ENCODE assay signal across 8 cellular contexts in the genomic region with DNA sequence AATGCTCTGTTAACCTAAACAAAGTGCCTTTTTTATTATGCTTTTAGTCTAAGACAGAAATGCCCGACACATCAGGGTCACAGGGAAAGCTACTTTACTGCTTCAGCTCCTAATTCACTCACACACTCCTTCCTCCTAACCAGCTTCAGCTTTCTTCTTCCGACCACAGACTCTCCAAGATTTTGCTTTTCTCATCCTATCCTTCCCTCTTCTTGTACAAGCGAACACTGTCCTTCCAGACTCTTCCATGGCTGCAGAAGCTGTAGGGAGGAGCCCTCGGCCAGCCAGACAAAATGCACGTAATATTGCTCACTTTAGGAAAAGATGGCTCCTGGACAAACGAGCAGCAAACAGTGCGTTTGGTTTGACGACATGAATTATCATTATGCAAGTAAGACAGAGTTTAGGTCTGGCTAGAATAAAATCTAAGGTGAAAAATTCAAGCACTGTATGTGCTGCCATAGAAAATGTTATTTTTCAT. TPM values are rescaled to one million over a fixed set of nuclear protein-coding genes. Genes with fewer than 3 reads are reported as not detected.
DNase-seq lines count a peak whose midpoint lies in the region; ATAC-seq and TF ChIP-seq lines count a peak whose summit lies in the region.

No MANE protein-coding gene starts in this region.

- H3K4me3 ChIP-seq in OCI-LY7 (ENCODE audit: low read depth, low read length, poor library complexity, severe bottlenecking) (peak overlapping the region; percentile 64), epithelial cell of proximal tubule (ENCODE audit: low read depth, low read length) (peak overlapping the region; percentile 43), neural cell (ENCODE audit: low read length) (peak overlapping the region; percentile 50)

- H3K36me3 ChIP-seq in OCI-LY7 (ENCODE audit: insufficient read depth, low read length), result no peaks in the 10 kb centered on the region
- no peaks in the 10 kb centered on the region for H3K36me3 ChIP-seq in neural cell (ENCODE audit: insufficient read depth, low read length)

- H3F3A ChIP-seq in neural cell (ENCODE audit: insufficient read depth, low read length, poor library complexity, severe bottlenecking), result no peaks in the 10 kb centered on the region

- BruUV-seq in OCI-LY7 (replicated peaks; lab: Mats Ljungman, UMichigan), result TSS peak; percentile 79

- DNase-seq in Right ventricle myocardium inferior (ENCODE audit: missing footprints) (no peak), cardiac septum (ENCODE audit: low spot score) (no peak), OCI-LY7 (ENCODE audit: low spot score) (peak; percentile 45), epithelial cell of proximal tubule (ENCODE audit: low read depth) (no peak), RWPE1 (ENCODE audit: low spot score) (no peak)
- no peak for DNase-seq in activated T-cell treated with anti-CD3 and anti-CD28 coated beads, Interleukin-2, amount 50 U/mL, for 1 hour

- no peaks in the 10 kb centered on the region for H4K20me1 ChIP-seq in OCI-LY7 (ENCODE audit: insufficient read depth, low read length)
- no peaks in the 10 kb centered on the region for H4K20me1 ChIP-seq in neural cell (ENCODE audit: insufficient read depth)

- POLR2A ChIA-PET in OCI-LY7 (lab: Charles Lee) (interaction anchor here (0.7 to 4.3 kb wide), 23 partner anchors 11 to 468 kb away, joined by 3 to 52 read pairs (median 4); a partner anchor contains a TSS), RWPE1 (lab: Yijun Ruan, JAX; ENCODE audit: low non-redundant PET) (interaction anchor here (1.3 kb wide), 2 partner anchors 98 to 100 kb away, joined by 5 to 7 read pairs; a partner anchor contains a TSS)

- H3K9me3 ChIP-seq in OCI-LY7 (ENCODE audit: low read length) (no peaks in the 10 kb centered on the region), neural cell (ENCODE audit: low read length) (no peaks in the 10 kb centered on the region)

- TF ChIP-seq EP300 in neural cell (conservative IDR thresholded peaks at IDR 0.05; ENCODE audit: poor library complexity, severe bottlenecking), result no peak

- ATAC-seq in Right ventricle myocardium inferior (peak; percentile 74), HG02571 (IDR thresholded peaks at IDR 0.05; ENCODE audit: unreplicated experiment) (no peak)

- TF ChIP-seq RAD21 in neural cell (conservative IDR thresholded peaks at IDR 0.05), result no peak

- CTCF ChIA-PET in OCI-LY7 (lab: Charles Lee; ENCODE audit: unreplicated experiment), result interaction anchor here (0.5 to 1.7 kb wide), 19 partner anchors 16 to 598 kb away, joined by 3 to 13 read pairs (median 4); a partner anchor contains a TSS
- CTCF ChIA-PET in RWPE1 (lab: Yijun Ruan, JAX), result interaction anchor here (0.6 to 2.2 kb wide), 40 partner anchors 11 to 1349 kb away, joined by 3 to 37 read pairs (median 4); a partner anchor contains a TSS

- intact Hi-C loops in Right ventricle myocardium inferior (cut with DNase I), result loop anchor here (1.0 to 2.0 kb wide), 4 partner anchors 47 to 252 kb away; a partner anchor contains a TSS
- intact Hi-C loops in cardiac septum (cut with DNase I), result loop anchor here (1.0 to 10.0 kb wide), 4 partner anchors 47 to 600 kb away; a partner anchor contains a TSS
- intact Hi-C loops in OCI-LY7 (cut with micrococcal nuclease; ENCODE audit: unreplicated experiment), result loop anchor here (1.0 to 2.0 kb wide), 3 partner anchors 99 to 598 kb away; a partner anchor contains a TSS

- H3K4me2 ChIP-seq in OCI-LY7 (ENCODE audit: low read length) (peak overlapping the region; percentile 94), neural cell (ENCODE audit: low read length) (peak overlapping the region; percentile 50)

- H2AFZ ChIP-seq in OCI-LY7 (ENCODE audit: low read length) (peak overlapping the region; percentile 100), neural cell (ENCODE audit: low read depth, low read length) (peak overlapping the region; percentile 24)

- H3K4me1 ChIP-seq in OCI-LY7 (ENCODE audit: insufficient read depth, low read length, poor library complexity, severe bottlenecking), result peaks cover 28% of the 10 kb centered on the region

- H3K27ac ChIP-seq in OCI-LY7 (ENCODE audit: low read depth, low read length, poor library complexity, severe bottlenecking) (peak overlapping the region; percentile 71), neural cell (ENCODE audit: low read length) (no peak overlapping the region), RWPE1 (no peak overlapping the region; the same call in 1 of the 2 replicates)

- no peak for TF ChIP-seq CTCF in OCI-LY7 (conservative IDR thresholded peaks at IDR 0.05; ENCODE audit: low read length)
- TF ChIP-seq CTCF in epithelial cell of proximal tubule (conservative IDR thresholded peaks at IDR 0.05; ENCODE audit: low read depth, low read length), result no peak
- no peak for TF ChIP-seq CTCF in neural cell (IDR thresholded peaks at IDR 0.05; ENCODE audit: poor library complexity, severe bottlenecking)
- TF ChIP-seq CTCF in RWPE1 (conservative IDR thresholded peaks at IDR 0.05; ENCODE audit: low read depth), result no peak

- H3K79me2 ChIP-seq in OCI-LY7 (ENCODE audit: insufficient read depth, low read depth, low read length) (no peaks in the 10 kb centered on the region), neural cell (replicated peaks; ENCODE audit: insufficient read depth, low read length) (no peaks in the 10 kb centered on the region)

- H3K27me3 ChIP-seq in neural cell (ENCODE audit: insufficient read depth, low read depth, low read length), result peaks cover 12% of the 10 kb centered on the region

- H3K9me2 ChIP-seq in OCI-LY7 (ENCODE audit: insufficient read depth, low read length), result no peaks in the 10 kb centered on the region
- no peaks in the 10 kb centered on the region for H3K9me2 ChIP-seq in neural cell (ENCODE audit: insufficient read depth, low read length)

- peak overlapping the region; percentile 28 for H3K9ac ChIP-seq in neural cell (ENCODE audit: low read length)

TF ChIP-seq in neural cell, 6 proteins besides CTCF, POLR2A, EP300 and RAD21:
- TF ChIP-seq TAF1 (IDR thresholded peaks at IDR 0.05; ENCODE audit: low read depth) (no peak), POLR2AphosphoS5 (IDR thresholded peaks at IDR 0.05) (no peak), MXI1 (conservative IDR thresholded peaks at IDR 0.05; ENCODE audit: poor library complexity, severe bottlenecking) (no peak), SMC3 (conservative IDR thresholded peaks at IDR 0.05; ENCODE audit: poor library complexity) (no peak)
- TF ChIP-seq, protein P1, sequence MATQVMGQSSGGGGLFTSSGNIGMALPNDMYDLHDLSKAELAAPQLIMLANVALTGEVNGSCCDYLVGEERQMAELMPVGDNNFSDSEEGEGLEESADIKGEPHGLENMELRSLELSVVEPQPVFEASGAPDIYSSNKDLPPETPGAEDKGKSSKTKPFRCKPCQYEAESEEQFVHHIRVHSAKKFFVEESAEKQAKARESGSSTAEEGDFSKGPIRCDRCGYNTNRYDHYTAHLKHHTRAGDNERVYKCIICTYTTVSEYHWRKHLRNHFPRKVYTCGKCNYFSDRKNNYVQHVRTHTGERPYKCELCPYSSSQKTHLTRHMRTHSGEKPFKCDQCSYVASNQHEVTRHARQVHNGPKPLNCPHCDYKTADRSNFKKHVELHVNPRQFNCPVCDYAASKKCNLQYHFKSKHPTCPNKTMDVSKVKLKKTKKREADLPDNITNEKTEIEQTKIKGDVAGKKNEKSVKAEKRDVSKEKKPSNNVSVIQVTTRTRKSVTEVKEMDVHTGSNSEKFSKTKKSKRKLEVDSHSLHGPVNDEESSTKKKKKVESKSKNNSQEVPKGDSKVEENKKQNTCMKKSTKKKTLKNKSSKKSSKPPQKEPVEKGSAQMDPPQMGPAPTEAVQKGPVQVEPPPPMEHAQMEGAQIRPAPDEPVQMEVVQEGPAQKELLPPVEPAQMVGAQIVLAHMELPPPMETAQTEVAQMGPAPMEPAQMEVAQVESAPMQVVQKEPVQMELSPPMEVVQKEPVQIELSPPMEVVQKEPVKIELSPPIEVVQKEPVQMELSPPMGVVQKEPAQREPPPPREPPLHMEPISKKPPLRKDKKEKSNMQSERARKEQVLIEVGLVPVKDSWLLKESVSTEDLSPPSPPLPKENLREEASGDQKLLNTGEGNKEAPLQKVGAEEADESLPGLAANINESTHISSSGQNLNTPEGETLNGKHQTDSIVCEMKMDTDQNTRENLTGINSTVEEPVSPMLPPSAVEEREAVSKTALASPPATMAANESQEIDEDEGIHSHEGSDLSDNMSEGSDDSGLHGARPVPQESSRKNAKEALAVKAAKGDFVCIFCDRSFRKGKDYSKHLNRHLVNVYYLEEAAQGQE (IDR thresholded peaks at IDR 0.05; ENCODE audit: borderline replicate concordance), result no peak

RNA-seq across cellular contexts. Expression of a gene that starts 47.5 kb away (rescaled TPM):
- total RNA-seq in Right ventricle myocardium inferior (66.6 TPM), cardiac septum (95.7 TPM), OCI-LY7 (2022) (450 and 472 TPM in 2 replicates), epithelial cell of proximal tubule (48.6 and 64.4 TPM in 2 replicates)
- 68.2 and 82.2 TPM in 2 replicates for total RNA-seq in OCI-LY7 (2014; rRNA removed; shearing (Covaris generic))
- polyA plus RNA-seq in neural cell, result 114 and 134 TPM in 2 replicates
- 118 and 164 TPM in 2 replicates for polyA minus RNA-seq in neural cell
